ENCODE assay signal across 23 cellular contexts in genomic region chr11:38461751-38462150, GRCh38.
A peak's percentile ranks its signal among the peaks of the same experiment; 100 is the strongest.
DNase-seq lines count a peak whose midpoint lies in the region; ATAC-seq and TF ChIP-seq lines count a peak whose summit lies in the region.
"Had no signal": no experiment of that assay in that cellular context is flagged by ENCODE, and none has a peak within 500 bp of the region (broad histone marks: within the 10 kb centered on the region; RNA-seq: fewer than 3 reads in every experiment).

No MANE protein-coding gene starts in this region.

- CTCF ChIA-PET in RWPE1 (lab: Yijun Ruan, JAX), result no interaction called here

- H3K27me3 Mint-ChIP-seq in nephron (ENCODE audit: low read depth), result no peaks in the 10 kb centered on the region

- no peak overlapping the region for H3K4me3 Mint-ChIP-seq in nephron
- H3K4me3 Mint-ChIP-seq: CD14-positive monocyte, H9 had no signal

- H3K4me2 ChIP-seq in Karpas-422 (ENCODE audit: low read depth, low read length, poor library complexity, severe bottlenecking), result peak overlapping the region; percentile 21

- WGBS in heart left ventricle, 4 donors, result 65 to 78% (median 67%) methylated on average over 6 of the region's 6 CpGs
- WGBS in transverse colon (ENCODE audit: low coverage in 1 of 2), 2 donors, result 74% methylated on average over 6 of the region's 6 CpGs; no CpG with 5 or more reads in 1 of the 2 donors

- ATAC-seq in heart left ventricle, result peak in 3 of 4 donors; percentile 47 to 75 (median 63)
- ATAC-seq: HepG2 had no signal

- H3K9me3 Mint-ChIP-seq in nephron, result peaks cover 3% of the 10 kb centered on the region
- H3K9me3 Mint-ChIP-seq: H9 had no signal

- H3K4me1 Mint-ChIP-seq in nephron, result peaks cover 24% of the 10 kb centered on the region
- H3K4me1 Mint-ChIP-seq: CD14-positive monocyte, H9 had no signal

- no peak for TF ChIP-seq POLR2A in heart left ventricle (IDR thresholded peaks at IDR 0.05)
- no peak for TF ChIP-seq POLR2A in transverse colon (IDR thresholded peaks at IDR 0.05)

- no peaks in the 10 kb centered on the region for H3K9me2 ChIP-seq in Karpas-422 (replicated peaks; ENCODE audit: insufficient read depth, low read length)

- POLR2A ChIA-PET in RWPE1 (lab: Yijun Ruan, JAX; ENCODE audit: low non-redundant PET), result no interaction called here

- no peaks in the 10 kb centered on the region for H3K36me3 Mint-ChIP-seq in nephron (ENCODE audit: low read depth)
- H3K36me3 Mint-ChIP-seq: CD14-positive monocyte had no signal

- H3K4me1 ChIP-seq in Karpas-422 (ENCODE audit: low read length) (peaks cover 16% of the 10 kb centered on the region), heart left ventricle (peaks cover 0 to 11% (median 0%) of the 10 kb centered on the region in 12 donors), transverse colon (no peaks in the 10 kb centered on the region)
- H3K4me1 ChIP-seq: Peyer's patch had no signal

- intact Hi-C loops in heart left ventricle (cut with DNase I), result no loop called here
- intact Hi-C loops in transverse colon (cut with DNase I; ENCODE audit: low total_unique reads), result no loop called here

- no peak overlapping the region for H3K9ac ChIP-seq in Karpas-422 (ENCODE audit: low read length)

- no peak overlapping the region for H2AFZ ChIP-seq in Karpas-422 (ENCODE audit: low read length)

- peaks cover 9% of the 10 kb centered on the region; the same call in 1 of the 2 replicates for H3K9me3 ChIP-seq in Karpas-422 (ENCODE audit: low read length)
- H3K9me3 ChIP-seq in heart left ventricle, result no peaks in the 10 kb centered on the region
- H3K9me3 ChIP-seq in transverse colon, result no peaks in the 10 kb centered on the region
- H3K9me3 ChIP-seq: Peyer's patch had no signal

- TF ChIP-seq EP300 in transverse colon (IDR thresholded peaks at IDR 0.05; ENCODE audit: low read depth), result no peak

- no peaks in the 10 kb centered on the region for H3K36me3 ChIP-seq in Karpas-422 (ENCODE audit: insufficient read depth, low read length)
- H3K36me3 ChIP-seq in heart left ventricle, result no peaks in the 10 kb centered on the region
- no peaks in the 10 kb centered on the region for H3K36me3 ChIP-seq in transverse colon
- H3K36me3 ChIP-seq: Peyer's patch had no signal

- in situ Hi-C loops in transverse colon (cut with MboI; ENCODE audit: low pct_ligation_motif_present in 1 of 4, low pct_unique_long_range_greater_than_20kb in 1 of 4, low sequenced_read_pairs in 3 of 4), result no loop called here

- no peaks in the 10 kb centered on the region for H3K27me3 ChIP-seq in Karpas-422 (ENCODE audit: low read length)
- H3K27me3 ChIP-seq in heart left ventricle, result peaks cover 0 to 2% (median 0%) of the 10 kb centered on the region in 9 donors
- H3K27me3 ChIP-seq in transverse colon, result no peaks in the 10 kb centered on the region
- H3K27me3 ChIP-seq: Peyer's patch had no signal

- H4K20me1 ChIP-seq in Karpas-422 (ENCODE audit: insufficient read depth, low read depth, low read length), result no peaks in the 10 kb centered on the region

- peak overlapping the region; percentile 61 to 95 (median 86) for H3K27ac Mint-ChIP-seq in nephron
- H3K27ac Mint-ChIP-seq: CD14-positive monocyte, H9 had no signal

- H3K27ac ChIP-seq in Karpas-422 (ENCODE audit: low read length), result no peak overlapping the region
- peak overlapping the region; percentile 28; the same call in 1 of the 2 replicates for H3K27ac ChIP-seq in RWPE1
- H3K27ac ChIP-seq in heart left ventricle, result no peak overlapping the region
- H3K27ac ChIP-seq in transverse colon, result no peak overlapping the region
- H3K27ac ChIP-seq: HL-60, Peyer's patch, SK-N-MC had no signal

- TF ChIP-seq CTCF in RWPE1 (conservative IDR thresholded peaks at IDR 0.05; ENCODE audit: low read depth) (no peak), heart left ventricle (IDR thresholded peaks at IDR 0.05) (no peak), nephron (IDR thresholded peaks at IDR 0.05; ENCODE audit: unreplicated experiment in 3 of 3) (no peak), transverse colon (IDR thresholded peaks at IDR 0.05) (no peak)

- peak; percentile 41 for DNase-seq in Karpas-422
- no peak for DNase-seq in RWPE1 (ENCODE audit: low spot score)
- peak in 1 of 5 donors; percentile 29 for DNase-seq in heart left ventricle
- no peak for DNase-seq in globus pallidus (ENCODE audit: low spot score)
- no peak for DNase-seq in pons (ENCODE audit: low spot score)
- no peak for DNase-seq in cortex of kidney (lab: John Stamatoyannopoulos, UW)
- no peak for DNase-seq in transverse colon
- DNase-seq: EL, GF-D8, H9, KBM-7, NCI-H1092 treated with DMSO at 0.1 percent for 48 hours, NCI-H1436 treated with DMSO at 0.1 percent for 48 hours, NCI-H1930, NCI-H510A, NCI-H748 treated with DMSO at 0.1 percent for 48 hours, Peyer's patch, SHP77 treated with DMSO at 0.1 percent for 48 hours had no signal

- H3K79me2 ChIP-seq in Karpas-422 (ENCODE audit: low read length), result no peaks in the 10 kb centered on the region

- no peak overlapping the region for H3K4me3 ChIP-seq in Karpas-422 (ENCODE audit: low read length)
- H3K4me3 ChIP-seq in heart left ventricle, result no peak overlapping the region
- H3K4me3 ChIP-seq in transverse colon, result no peak overlapping the region
- H3K4me3 ChIP-seq: Peyer's patch, SK-N-MC had no signal
